18 cellular contexts compared by ENCODE assay signal in genomic region chr18:73840319-73841065, GRCh38.
DNase-seq lines count a peak whose midpoint lies in the region; ATAC-seq and TF ChIP-seq lines count a peak whose summit lies in the region.
"Had no signal": no experiment of that assay in that cellular context is flagged by ENCODE, and none has a peak within 500 bp of the region (broad histone marks: within the 10 kb centered on the region; RNA-seq: fewer than 3 reads in every experiment).

No MANE protein-coding gene starts in this region.

- DNase-seq in NCI-H2081 (lab: John Stamatoyannopoulos, UW) (peak; percentile 11 to 24), NCI-H2081 treated with DMSO at 0.1 percent for 48 hours (lab: John Stamatoyannopoulos, UW) (no peak), WERI-Rb-1 (peak; percentile 20), glutamatergic neuron (peak; percentile 64), retina (peak; percentile 61), putamen (ENCODE audit: low spot score) (no peak), NCI-H345 (lab: John Stamatoyannopoulos, UW) (no peak)
- DNase-seq: 8988T; CD8-positive, alpha-beta memory T cell; DMS79; GM23248; NCI-H1694 treated with DMSO at 0.1 percent for 48 hours; NCI-H2171 treated with DMSO at 0.1 percent for 48 hours; NK-92 treated with Interleukin-12 subunit alpha and Interleukin-12 subunit beta, amount 100 ng/mL, for 24 hours; OCI-M1; SHP77 treated with DMSO at 0.1 percent for 48 hours had no signal

- ATAC-seq in GM19395 (IDR thresholded peaks at IDR 0.05; ENCODE audit: unreplicated experiment), result no peak
- ATAC-seq: K562 had no signal

- H3K36me3 ChIP-seq in WERI-Rb-1, result no peaks in the 10 kb centered on the region

- peak overlapping the region; percentile 78 for H3K27ac Mint-ChIP-seq in glutamatergic neuron (ENCODE audit: unreplicated experiment)
- H3K27ac Mint-ChIP-seq: CD8-positive, alpha-beta memory T cell had no signal

- H3K36me3 Mint-ChIP-seq in glutamatergic neuron (ENCODE audit: unreplicated experiment), result no peaks in the 10 kb centered on the region
- H3K36me3 Mint-ChIP-seq: CD8-positive, alpha-beta memory T cell had no signal

- no peaks in the 10 kb centered on the region for H3K9me3 ChIP-seq in WERI-Rb-1 (ENCODE audit: severe bottlenecking)

- H3K4me3 Mint-ChIP-seq in glutamatergic neuron (ENCODE audit: unreplicated experiment), result no peak overlapping the region
- H3K4me3 Mint-ChIP-seq: CD8-positive, alpha-beta memory T cell had no signal

- H3K4me1 Mint-ChIP-seq in glutamatergic neuron (ENCODE audit: low read depth, unreplicated experiment), result peaks cover 10% of the 10 kb centered on the region

- no peak overlapping the region for H3K4me3 ChIP-seq in WERI-Rb-1 (ENCODE audit: low read depth, low read length)
- H3K4me3 ChIP-seq: GM23248, K562 had no signal

- H3K9me3 Mint-ChIP-seq in glutamatergic neuron (ENCODE audit: unreplicated experiment), result no peaks in the 10 kb centered on the region
- H3K9me3 Mint-ChIP-seq: CD8-positive, alpha-beta memory T cell had no signal

- no peaks in the 10 kb centered on the region for H3K27me3 ChIP-seq in WERI-Rb-1 (ENCODE audit: insufficient read depth, low read depth, severe bottlenecking)

- H3K27me3 Mint-ChIP-seq in glutamatergic neuron (ENCODE audit: unreplicated experiment), result no peaks in the 10 kb centered on the region

- no peak for TF ChIP-seq CTCF in WERI-Rb-1 (IDR thresholded peaks at IDR 0.05; ENCODE audit: low read depth, low read length)
- no peak for TF ChIP-seq CTCF in glutamatergic neuron (IDR thresholded peaks at IDR 0.05; ENCODE audit: partially characterized antibody, unreplicated experiment)

- H3K27ac ChIP-seq in WERI-Rb-1, result no peak overlapping the region
- H3K27ac ChIP-seq: GM23248 had no signal

Comparison
In these comparisons a context has a peak if more than half of its experiments do, and no peak if none do; other contexts are left out.
1. DNase-seq: peak in NCI-H2081 (2 of 2), WERI-Rb-1 (single experiment), glutamatergic neuron (single experiment) and retina (single experiment); none in NCI-H2081 treated with DMSO at 0.1 percent for 48 hours (single experiment), putamen (single experiment) and NCI-H345 (single experiment).